ENCODE assay signal across 8 cellular contexts in the genomic region with DNA sequence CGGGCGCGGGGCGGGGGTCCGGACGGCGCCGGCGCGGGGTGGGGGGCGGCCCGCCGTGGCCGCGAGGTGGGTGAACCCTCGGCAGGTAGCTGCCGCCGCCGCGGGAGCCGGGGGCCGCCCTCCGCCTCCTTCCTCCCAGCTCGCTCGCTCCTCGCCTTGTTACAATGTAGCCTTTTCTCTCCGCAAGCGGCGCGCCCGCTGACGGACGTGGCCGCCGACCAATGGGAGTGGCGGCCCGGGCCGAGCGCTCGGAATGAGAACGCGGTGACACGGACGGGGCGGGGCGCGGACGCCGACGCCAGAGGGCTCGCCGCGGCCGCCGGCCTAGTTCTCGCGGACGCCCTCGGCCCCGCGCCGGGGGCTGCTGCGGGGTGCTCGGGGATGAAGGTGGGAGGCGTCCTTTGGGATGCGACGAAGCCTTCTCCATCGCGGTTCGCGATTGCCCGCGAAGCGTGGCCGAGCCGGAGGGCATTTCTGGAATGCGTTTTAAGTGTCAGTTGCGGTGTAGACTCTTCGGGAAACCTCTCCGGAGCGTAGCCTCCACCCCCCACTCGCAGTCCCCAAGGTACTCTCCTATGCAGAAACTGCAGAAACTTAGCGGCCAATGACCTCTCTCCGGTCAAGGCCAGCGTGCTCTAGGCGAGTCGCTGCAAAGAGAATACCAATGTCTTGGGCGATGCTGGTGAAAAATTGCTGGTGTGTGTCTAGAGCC. TPM values are rescaled to one million over a fixed set of nuclear protein-coding genes. Genes with fewer than 3 reads are reported as not detected.
DNase-seq lines count a peak whose midpoint lies in the region; ATAC-seq lines count a peak whose summit lies in the region.

No MANE protein-coding gene starts in this region.

- ATAC-seq in GM21381 (IDR thresholded peaks at IDR 0.05; ENCODE audit: unreplicated experiment): peak; percentile 99

- H3K4me1 ChIP-seq in effector memory CD4-positive, alpha-beta T cell (ENCODE audit: control insufficient read depth, insufficient read depth, low read length, poor library complexity, severe bottlenecking): peaks cover 13% of the 10 kb centered on the region

- DNase-seq in COLO829 (ENCODE audit: low spot score) (peak; percentile 86), HT1080 (ENCODE audit: low read depth) (peak; percentile 93), NOMO-1 (lab: John Stamatoyannopoulos, UW; ENCODE audit: unreplicated experiment in 2 of 2) (peak; percentile 92 to 93), medulla oblongata (ENCODE audit: extremely low spot score) (peak; percentile 97)
- DNase-seq in activated CD8-positive, alpha-beta memory T cell treated with anti-CD3 and anti-CD28 coated beads for 48 hours (ENCODE audit: low read depth in 2 of 3, low spot score in 2 of 3): peak; percentile 76 to 85 (median 76)
- peak; percentile 82 to 86 (median 86) for DNase-seq in effector memory CD4-positive, alpha-beta T cell
- peak; percentile 84 to 87 (median 84) for DNase-seq in stimulated activated CD4-positive, alpha-beta T cell treated with anti-CD3 and anti-CD28 coated beads, TNF-alpha, amount 100 ng/mL, for 4 hours (ENCODE audit: low read depth in 3 of 3)

- peak overlapping the region; percentile 63 for H3K4me3 ChIP-seq in effector memory CD4-positive, alpha-beta T cell (ENCODE audit: insufficient read depth, low read depth, low read length, poor library complexity, severe bottlenecking)

- no peaks in the 10 kb centered on the region for H3K9me3 ChIP-seq in effector memory CD4-positive, alpha-beta T cell (ENCODE audit: control insufficient read depth, low read length)

- H3K27ac ChIP-seq in effector memory CD4-positive, alpha-beta T cell (ENCODE audit: insufficient read depth, low read length, poor library complexity, severe bottlenecking): peak overlapping the region; percentile 66

- H3K36me3 ChIP-seq in effector memory CD4-positive, alpha-beta T cell (ENCODE audit: control insufficient read depth, insufficient read depth, low read length): no peaks in the 10 kb centered on the region

- H3K27me3 ChIP-seq in effector memory CD4-positive, alpha-beta T cell (replicated peaks; ENCODE audit: control insufficient read depth, insufficient read depth, low read length, poor library complexity, severe bottlenecking): no peaks in the 10 kb centered on the region

RNA-seq across cellular contexts. Expression of a gene that starts 0.7 kb away (rescaled TPM):
- total RNA-seq in HT1080 (2014; rRNA removed; shearing (Covaris generic)): 8.4 and 10.2 TPM in 2 replicates
- polyA plus RNA-seq in HT1080 (2015; cell fraction: cytosol; rRNA removed): 1.7 and 2.3 TPM in 2 replicates
- polyA plus RNA-seq in HT1080 (2015; cell fraction: nucleus; rRNA removed): 2.1 and 2.6 TPM in 2 replicates

Comparison
In these comparisons a context has a peak if more than half of its experiments do, and no peak if none do; other contexts are left out.
1. Peak in every context shown above with its lines: DNase-seq, ATAC-seq, H3K4me3 ChIP-seq and H3K27ac ChIP-seq.